In the genomic region with DNA sequence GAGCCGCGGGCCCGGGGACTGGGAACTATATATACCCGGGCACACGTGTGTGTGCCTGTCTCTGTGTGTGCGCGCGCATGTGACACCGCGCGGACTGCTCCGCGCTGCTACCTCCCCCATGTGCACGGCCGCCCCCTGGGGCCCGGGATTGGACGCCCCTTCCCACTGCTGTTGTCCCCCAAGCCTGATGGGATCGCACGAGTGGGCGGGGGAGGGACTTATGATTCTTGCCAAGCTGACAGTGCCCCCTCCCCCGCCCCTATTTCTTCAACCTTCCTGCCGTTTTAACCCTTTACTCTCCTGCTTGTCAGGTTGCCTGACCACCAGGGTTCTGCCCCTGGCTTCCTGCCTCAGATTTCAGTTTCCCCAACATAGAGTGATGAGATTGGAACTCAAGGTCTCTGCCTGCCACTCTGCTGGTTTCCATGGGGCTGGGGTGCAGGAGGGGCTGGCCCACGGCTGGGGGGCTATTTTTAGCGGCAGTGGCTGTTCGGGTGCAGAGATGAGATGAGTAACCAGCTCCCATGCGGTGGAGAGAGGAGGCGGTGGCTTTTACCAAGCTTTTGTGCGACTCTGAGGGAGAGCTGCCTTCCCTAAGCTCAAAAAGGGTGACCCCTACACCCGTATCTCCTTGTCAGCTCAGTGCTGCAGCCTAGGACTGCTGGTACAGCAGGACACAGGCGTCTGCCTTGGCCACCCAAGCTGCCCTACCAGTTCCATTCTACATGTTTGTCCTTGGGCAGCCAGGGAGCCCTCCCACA, we compare ENCODE assay signal across 8 cellular contexts. TPM values are rescaled to one million over a fixed set of nuclear protein-coding genes. Genes with fewer than 3 reads are reported as not detected.
A peak's percentile ranks its signal among the peaks of the same experiment; 100 is the strongest.
DNase-seq lines count a peak whose midpoint lies in the region; TF ChIP-seq lines count a peak whose summit lies in the region.

A gene (minus strand): TSS at position 5 of the 761 bp plus-strand sequence. CDS start 88 bp downstream, outside the sequence.

- H3K27me3 Mint-ChIP-seq in endodermal cell (ENCODE audit: insufficient read depth) (peaks cover 65% of the 10 kb centered on the region), type B pancreatic cell (peaks cover 64% of the 10 kb centered on the region)

- H3F3A ChIP-seq in MM.1S (ENCODE audit: insufficient read depth, low read length), result peaks cover 13% of the 10 kb centered on the region; the same call in 1 of the 2 replicates

- peak within 1 kb of the TSS; percentile 67 for H3K9ac ChIP-seq in MM.1S (ENCODE audit: low read length)
- H3K9ac ChIP-seq in endodermal cell (ENCODE audit: extremely low read depth, low read length, poor library complexity, severe bottlenecking), result peak within 1 kb of the TSS; percentile 11

- H3K36me3 ChIP-seq in ACC112 (ENCODE audit: insufficient read depth, low read length) (peaks cover 3% of the 10 kb centered on the region; the same call in 1 of the 2 replicates), MM.1S (replicated peaks; ENCODE audit: insufficient read depth, low read length) (no peaks in the 10 kb centered on the region), endodermal cell (ENCODE audit: control insufficient read depth, insufficient read depth, low read length) (peaks cover 7% of the 10 kb centered on the region), muscle layer of duodenum (ENCODE audit: control insufficient read depth in 1 of 2, insufficient read depth in 2 of 2, low read length in 2 of 2) (peaks cover 29 to 37% of the 10 kb centered on the region in 2 donors)

- H3K4me1 ChIP-seq in ACC112 (ENCODE audit: control insufficient read depth, insufficient read depth, low read length, unreplicated experiment) (peaks cover 14% of the 10 kb centered on the region), MM.1S (ENCODE audit: low read length) (peaks cover 8% of the 10 kb centered on the region), endodermal cell (ENCODE audit: control insufficient read depth, insufficient read depth, low read length) (peaks cover 7% of the 10 kb centered on the region), muscle layer of duodenum (ENCODE audit: control insufficient read depth in 1 of 2, insufficient read depth in 2 of 2, low read length in 2 of 2) (peaks cover 0 to 40% of the 10 kb centered on the region in 2 donors)

- H3K9me2 ChIP-seq in MM.1S (replicated peaks; ENCODE audit: insufficient read depth, low read length), result no peaks in the 10 kb centered on the region

- peak; percentile 42 for TF ChIP-seq POLR2A in GM15510 (IDR thresholded peaks at IDR 0.05; ENCODE audit: borderline replicate concordance, extremely low read depth, insufficient read length)

- no peaks in the 10 kb centered on the region for H4K20me1 ChIP-seq in MM.1S (ENCODE audit: insufficient read depth, low read length)

- DNase-seq in MM.1S (peak; percentile 78), endodermal cell (peak; percentile 86), type B pancreatic cell (ENCODE audit: extremely low spot score, unreplicated experiment) (no peak), ureter (ENCODE audit: low spot score) (no peak)
- DNase-seq in activated CD4-positive, alpha-beta T cell treated with anti-CD3 and anti-CD28 coated beads, Interleukin-2, amount 50 U/mL, for 1 hour, result peak; percentile 45

- peak within 1 kb of the TSS; percentile 63 for H2AFZ ChIP-seq in ACC112 (ENCODE audit: low read length, unreplicated experiment)
- peak within 1 kb of the TSS; percentile 86 for H2AFZ ChIP-seq in MM.1S (ENCODE audit: low read length)

- TF ChIP-seq CTCF in MM.1S (IDR thresholded peaks at IDR 0.05; ENCODE audit: low read length) (peak; percentile 11; the same call in 1 of the 2 replicates), endodermal cell (conservative IDR thresholded peaks at IDR 0.05) (peak; percentile 24), type B pancreatic cell (conservative IDR thresholded peaks at IDR 0.05) (peak; percentile 23)

- peak within 1 kb of the TSS; percentile 100 for H3K4me2 ChIP-seq in MM.1S (ENCODE audit: low read depth, low read length)

- H3K9me3 ChIP-seq in MM.1S (replicated peaks; ENCODE audit: insufficient read depth, low read length), result no peaks in the 10 kb centered on the region
- H3K9me3 ChIP-seq in endodermal cell (ENCODE audit: control insufficient read depth, low read length), result no peaks in the 10 kb centered on the region
- H3K9me3 ChIP-seq in muscle layer of duodenum (ENCODE audit: control insufficient read depth in 1 of 2, low read length in 2 of 2), result no peaks in the 10 kb centered on the region

- H3K79me2 ChIP-seq in ACC112 (ENCODE audit: control insufficient read depth, insufficient read depth, low read length, unreplicated experiment), result no peaks in the 10 kb centered on the region
- H3K79me2 ChIP-seq in MM.1S (ENCODE audit: low read length), result no peaks in the 10 kb centered on the region

- H3K4me3 ChIP-seq in ACC112 (ENCODE audit: low read depth, low read length), result peak within 1 kb of the TSS; percentile 74
- peak within 1 kb of the TSS; percentile 76 for H3K4me3 ChIP-seq in MM.1S (ENCODE audit: low read length)
- peak within 1 kb of the TSS; percentile 73 for H3K4me3 ChIP-seq in endodermal cell (ENCODE audit: low read length)
- H3K4me3 ChIP-seq in muscle layer of duodenum (ENCODE audit: low read depth in 1 of 2, low read length in 2 of 2), result peak within 1 kb of the TSS; percentile 16 to 57

- H3K27me3 ChIP-seq in ACC112 (ENCODE audit: insufficient read depth, low read length) (peaks cover 19% of the 10 kb centered on the region), MM.1S (replicated peaks; ENCODE audit: insufficient read depth, low read length) (peaks cover 15% of the 10 kb centered on the region), endodermal cell (ENCODE audit: control insufficient read depth, insufficient read depth, low read length, poor library complexity, severe bottlenecking) (peaks cover 67% of the 10 kb centered on the region), muscle layer of duodenum (ENCODE audit: low read depth, low read length) (peaks cover 28% of the 10 kb centered on the region)

- H3K4me3 Mint-ChIP-seq in endodermal cell (peak within 1 kb of the TSS; percentile 49), type B pancreatic cell (peak within 1 kb of the TSS; percentile 84)

- H3K27ac Mint-ChIP-seq in endodermal cell (no peak within 1 kb of the TSS), type B pancreatic cell (peak within 1 kb of the TSS; percentile 53)

- H3K27ac ChIP-seq in ACC112 (ENCODE audit: low read depth, low read length) (peak within 1 kb of the TSS; percentile 6; the same call in 1 of the 2 replicates), MM.1S (ENCODE audit: low read length) (peak within 1 kb of the TSS; percentile 14; the same call in 1 of the 2 replicates), endodermal cell (ENCODE audit: low read depth, low read length) (no peak within 1 kb of the TSS), muscle layer of duodenum (ENCODE audit: low read length) (no peak within 1 kb of the TSS)

- H3K36me3 Mint-ChIP-seq in endodermal cell (ENCODE audit: low read depth) (peaks cover 13% of the 10 kb centered on the region), type B pancreatic cell (peaks cover 25% of the 10 kb centered on the region)

- no peaks in the 10 kb centered on the region for H3K9me3 Mint-ChIP-seq in endodermal cell
- H3K9me3 Mint-ChIP-seq in type B pancreatic cell, result no peaks in the 10 kb centered on the region

- 8 to 11% methylated on average over 26 to 30 of the region's 30 CpGs for WGBS in endodermal cell (ENCODE audit: insufficient coverage in 1 of 2, insufficient read length in 1 of 2), 2 experiments

- H3K4me1 Mint-ChIP-seq in endodermal cell (peaks cover 10% of the 10 kb centered on the region), type B pancreatic cell (ENCODE audit: unreplicated experiment) (peaks cover 15% of the 10 kb centered on the region)

RNA-seq across cellular contexts. Expression of the gene that starts here (rescaled TPM):
- total RNA-seq in endodermal cell, result under 1 TPM; 0.31 to 0.33 TPM
- 1.2 TPM for polyA plus RNA-seq in endodermal cell (2013, experiment 1 of 2)
- polyA plus RNA-seq in endodermal cell (2013, experiment 2 of 2), result 0.79 TPM
- total RNA-seq in type B pancreatic cell (ENCODE audit: low replicate concordance), result 0.45 and 8.8 TPM in 2 replicates
- total RNA-seq in ureter, result 0.10 TPM

Comparison
In these comparisons a context has a peak if more than half of its experiments do, and no peak if none do; other contexts are left out.
1. H3K27ac ChIP-seq: peak in ACC112 (single experiment) and MM.1S (single experiment); none in endodermal cell (single experiment) and muscle layer of duodenum (single experiment).
2. DNase-seq: peak in MM.1S (single experiment), activated CD4-positive, alpha-beta T cell treated with anti-CD3 and anti-CD28 coated beads, Interleukin-2, amount 50 U/mL, for 1 hour (single experiment) and endodermal cell (single experiment); none in type B pancreatic cell (single experiment) and ureter (single experiment).
3. Peak in every context shown above with its lines, with median percentiles within 50 percentile points of each other: H3K4me3 ChIP-seq and CTCF ChIP-seq.